Comparison of ENCODE assay signal across 9 cellular contexts in genomic region chr4:87354168-87355102, GRCh38. TPM values are rescaled to one million over a fixed set of nuclear protein-coding genes. Genes with fewer than 3 reads are reported as not detected.
A peak's percentile ranks its signal among the peaks of the same experiment; 100 is the strongest.
DNase-seq lines count a peak whose midpoint lies in the region; ATAC-seq and TF ChIP-seq lines count a peak whose summit lies in the region.
"Had no signal": no experiment of that assay in that cellular context is flagged by ENCODE, and none has a peak within 500 bp of the region (broad histone marks: within the 10 kb centered on the region; RNA-seq: fewer than 3 reads in every experiment).

No MANE protein-coding gene starts in this region.

- ATAC-seq in upper lobe of left lung (ENCODE audit: low FRiP score in 2 of 2) (peak in 1 of 2 donors; percentile 23), HG02981 (IDR thresholded peaks at IDR 0.05; ENCODE audit: unreplicated experiment) (no peak)
- ATAC-seq: natural killer cell treated with Interleukin-12 subunit alpha and Interleukin-12 subunit beta and Interleukin-15 and Interleukin-18, amount 100 ng/mL, for 72 hours had no signal

- H3K4me1 ChIP-seq in HEK293 (ENCODE audit: control insufficient read depth, insufficient read depth, low read length), result no peaks in the 10 kb centered on the region
- H3K4me1 ChIP-seq in upper lobe of left lung, result peaks cover 4 to 14% (median 11%) of the 10 kb centered on the region in 4 donors

- H3K27me3 ChIP-seq in upper lobe of left lung, result no peaks in the 10 kb centered on the region
- H3K27me3 ChIP-seq: Peyer's patch had no signal

- CTCF ChIA-PET in HEK293 (lab: Yijun Ruan, JAX), result interaction anchor here (0.6 to 2.7 kb wide), 15 partner anchors 21 to 497 kb away, joined by 3 to 18 read pairs (median 3); no protein-coding TSS in a partner anchor

- TF ChIP-seq POLR2A in upper lobe of left lung (IDR thresholded peaks at IDR 0.05), result no peak

- H3K36me3 ChIP-seq in HEK293 (ENCODE audit: control insufficient read depth in 2 of 2, insufficient read depth in 1 of 2, low read length in 2 of 2), result peaks cover 0 to 38% of the 10 kb centered on the region in 2 experiments; a peak in 1 of 3 replicates
- H3K36me3 ChIP-seq in upper lobe of left lung, result peaks cover 0 to 45% (median 2%) of the 10 kb centered on the region in 4 donors

- H3K27ac ChIP-seq in HEK293 (ENCODE audit: extremely low read depth, low read depth, low read length) (no peak overlapping the region), upper lobe of left lung (peak overlapping the region in 3 of 4 donors; percentile 13 to 56 (median 50))
- H3K27ac ChIP-seq: Peyer's patch had no signal

- whole genome bisulfite sequencing in upper lobe of left lung, 2 donors, result 56 to 60% methylated on average over 7 of the region's 7 CpGs

- TF ChIP-seq EP300 in upper lobe of left lung (IDR thresholded peaks at IDR 0.05), result no peak

- POLR2A ChIA-PET in HEK293 (lab: Yijun Ruan, JAX), result interaction anchor here (0.6 to 1.4 kb wide), 2 partner anchors 68 to 110 kb away, joined by 3 to 4 read pairs; partner anchors contain the start of gene NUDT9

- peak; percentile 65 for DNase-seq in amniotic epithelial cell (ENCODE audit: low read depth)
- DNase-seq in fibroblast of villous mesenchyme (ENCODE audit: low read depth), result peak; percentile 54
- DNase-seq in upper lobe of left lung, result peak in 1 of 2 donors; percentile 57
- no peak for DNase-seq in NCI-H69 (lab: John Stamatoyannopoulos, UW)
- DNase-seq in activated naive CD4-positive, alpha-beta T cell treated with Interleukin-2 at 50 U/mL for 16 hours, result no peak
- DNase-seq: Peyer's patch had no signal

- TF ChIP-seq CTCF in HEK293 (tag by site-specific recombination; IDR thresholded peaks at IDR 0.05) (no peak), fibroblast of villous mesenchyme (IDR thresholded peaks at IDR 0.05; ENCODE audit: insufficient read depth, low read depth, low read length) (no peak), upper lobe of left lung (IDR thresholded peaks at IDR 0.05) (no peak)

- H3K9me3 ChIP-seq in HEK293 (ENCODE audit: control insufficient read depth, insufficient read depth, low read depth, low read length), result no peaks in the 10 kb centered on the region
- H3K9me3 ChIP-seq in upper lobe of left lung, result no peaks in the 10 kb centered on the region
- H3K9me3 ChIP-seq: Peyer's patch had no signal

- no peak overlapping the region for H3K4me3 ChIP-seq in HEK293 (ENCODE audit: low read depth, low read length)
- H3K4me3 ChIP-seq in fibroblast of villous mesenchyme (ENCODE audit: low read depth, low read length), result no peak overlapping the region
- H3K4me3 ChIP-seq in upper lobe of left lung, result no peak overlapping the region
- H3K4me3 ChIP-seq: Peyer's patch had no signal

TF ChIP-seq in HEK293, 187 proteins besides CTCF, POLR2A, EP300 and RAD21:
- no peak for TF ChIP-seq ZNF354C (tag by site-specific recombination; IDR thresholded peaks at IDR 0.05; ENCODE audit: borderline replicate concordance, low read depth)
- 0 out of 2 replicates have a peak, but pooled peaks have one; percentile 27 for TF ChIP-seq ZNF335 (tag by site-specific recombination; conservative IDR thresholded peaks at IDR 0.05)

RNA-seq across cellular contexts. Expression of gene HSD17B13, which starts 31.8 kb away (rescaled TPM):
- total RNA-seq in fibroblast of villous mesenchyme (under 0.01 TPM in 1 of 2 replicates, not detected in the other), upper lobe of left lung (10 to 100 TPM in 1 of 6 donors, 1 to 10 TPM in 2, under 1 TPM in 3; 0.30 to 16.7 (median 1.7) TPM)

RNA-seq across cellular contexts. Expression of gene HSD17B11, which starts 36.6 kb away (rescaled TPM):
- total RNA-seq in fibroblast of villous mesenchyme (24.2 and 26.3 TPM in 2 replicates), upper lobe of left lung (100 to 1,000 TPM in 3 of 6 donors, 10 to 100 TPM in 3; 24.4 to 166 (median 93.2) TPM)

Comparison
In these comparisons a context has a peak if more than half of its experiments do, and no peak if none do; other contexts are left out.
1. DNase-seq: peak in amniotic epithelial cell (single experiment) and fibroblast of villous mesenchyme (single experiment); none in NCI-H69 (single experiment) and activated naive CD4-positive, alpha-beta T cell treated with Interleukin-2 at 50 U/mL for 16 hours (single experiment).